Comparison of ENCODE assay signal across 12 cellular contexts in the genomic region with DNA sequence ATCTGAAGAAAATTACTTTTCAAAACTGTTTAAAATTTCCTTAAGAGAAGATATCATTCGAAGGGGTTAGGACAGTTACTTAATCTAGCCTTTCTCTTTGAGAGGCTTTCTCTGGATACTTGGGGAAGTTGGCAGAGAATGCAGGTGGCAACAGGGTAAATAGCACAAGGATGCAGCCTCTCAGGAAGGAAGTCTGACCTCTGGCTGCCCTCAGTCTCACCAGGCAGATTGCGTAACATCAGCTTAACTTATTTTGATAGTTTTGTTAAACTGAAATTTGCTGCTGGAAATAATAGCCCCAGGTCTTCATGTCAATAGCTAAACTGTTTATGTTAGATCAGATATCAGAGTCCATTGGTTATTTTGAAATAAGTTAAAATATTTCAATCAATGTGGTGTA. TPM values are rescaled to one million over a fixed set of nuclear protein-coding genes. Genes with fewer than 3 reads are reported as not detected.
DNase-seq lines count a peak whose midpoint lies in the region; ATAC-seq and TF ChIP-seq lines count a peak whose summit lies in the region.
"Had no signal": no experiment of that assay in that cellular context is flagged by ENCODE, and none has a peak within 500 bp of the region (broad histone marks: within the 10 kb centered on the region; RNA-seq: fewer than 3 reads in every experiment).

No MANE protein-coding gene starts in this region.

- H3K27me3 ChIP-seq in PC-9 (ENCODE audit: insufficient read depth, low read depth) (no peaks in the 10 kb centered on the region), gastrocnemius medialis (no peaks in the 10 kb centered on the region), H9 (ENCODE audit: insufficient read depth, low read length) (no peaks in the 10 kb centered on the region)

- no peaks in the 10 kb centered on the region for H3K23me2 ChIP-seq in H9 (ENCODE audit: insufficient read length, low read depth, low read length, poor library complexity, severe bottlenecking)

- 0 out of 2 replicates have a peak, but pooled peaks cover 5% of the 10 kb centered on the region for H3F3A ChIP-seq in PC-9 (ENCODE audit: insufficient read depth, low read depth)

- H2BK12ac ChIP-seq in H9 (ENCODE audit: insufficient read length, low read depth, low read length), result no peak overlapping the region

- H3K4me3 Mint-ChIP-seq in H9, result no peak overlapping the region
- H3K4me3 Mint-ChIP-seq in T-cell, result no peak overlapping the region

- H3K4me2 ChIP-seq in PC-9, result peak overlapping the region; percentile 11; the same call in 1 of the 2 replicates
- no peak overlapping the region for H3K4me2 ChIP-seq in H9 (ENCODE audit: insufficient read depth, insufficient read length, low read length)

- H3K4ac ChIP-seq in H9 (ENCODE audit: low read depth, low read length), result no peak overlapping the region

- H2AFZ ChIP-seq in PC-9 (no peak overlapping the region), H9 (ENCODE audit: low read length) (no peak overlapping the region)

- no peak overlapping the region for H3K18ac ChIP-seq in H9 (ENCODE audit: insufficient read length, low read depth, low read length)

- H3K9me3 Mint-ChIP-seq in H9 (peaks cover 16 to 22% of the 10 kb centered on the region in 2 experiments), T-cell (peaks cover 7 to 21% (median 16%) of the 10 kb centered on the region in 3 donors)

- TF ChIP-seq POLR2A in gastrocnemius medialis (IDR thresholded peaks at IDR 0.05), result no peak

- H3K79me2 ChIP-seq in PC-9 (ENCODE audit: low read depth) (no peaks in the 10 kb centered on the region), H9 (ENCODE audit: insufficient read depth, low read length) (no peaks in the 10 kb centered on the region)

- H4K8ac ChIP-seq in H9 (replicated peaks; ENCODE audit: insufficient read length, low read depth, low read length), result no peak overlapping the region

- no peak overlapping the region for H3T11ph ChIP-seq in H9 (ENCODE audit: low read length)

- WGBS in H9 (ENCODE audit: extremely low coverage, insufficient read length, low lambda C conversion rate), result no CpG with 5 or more reads among the region's 2 CpGs

- H2BK5ac ChIP-seq in H9 (ENCODE audit: insufficient read length, low read length), result no peak overlapping the region

- H2BK15ac ChIP-seq in H9 (ENCODE audit: low read depth, low read length), result no peak overlapping the region

- H3K27me3 Mint-ChIP-seq in H9 (ENCODE audit: low read depth) (no peaks in the 10 kb centered on the region), T-cell (peaks cover 5 to 9% of the 10 kb centered on the region in 2 donors)

- no peak overlapping the region for H3K23ac ChIP-seq in H9 (ENCODE audit: insufficient read length, low read depth, low read length)

- no peaks in the 10 kb centered on the region for H3K79me1 ChIP-seq in H9 (ENCODE audit: insufficient read depth, low read depth, low read length, poor library complexity, severe bottlenecking)

- ATAC-seq in HG03354 (IDR thresholded peaks at IDR 0.05; ENCODE audit: poor library complexity, severe bottlenecking, unreplicated experiment) (peak; percentile 65), gastrocnemius medialis (no peak), GM21526 (IDR thresholded peaks at IDR 0.05; ENCODE audit: low FRiP score, unreplicated experiment) (no peak), T-cell (replicated peaks in 1 of 4) (no peak)

- POLR2A ChIA-PET in PC-9 (lab: Charles Lee; ENCODE audit: unreplicated experiment), result no interaction called here
- POLR2A ChIA-PET in T-cell (lab: Charles Lee), result no interaction called here

- no peak overlapping the region for H2AK5ac ChIP-seq in H9 (ENCODE audit: insufficient read length, low read length)

- H3K4me1 ChIP-seq in PC-9 (replicated peaks; ENCODE audit: insufficient read depth), result peaks cover 11% of the 10 kb centered on the region
- peaks cover 3% of the 10 kb centered on the region in 2 donors for H3K4me1 ChIP-seq in gastrocnemius medialis
- H3K4me1 ChIP-seq in H9 (ENCODE audit: insufficient read depth, low read length), result no peaks in the 10 kb centered on the region

- peaks cover 8 to 15% (median 13%) of the 10 kb centered on the region in 3 experiments; a peak in 6 of 7 replicates for H3K36me3 Mint-ChIP-seq in H9 (ENCODE audit: insufficient read depth in 1 of 3, low read depth in 3 of 3)
- no peaks in the 10 kb centered on the region for H3K36me3 Mint-ChIP-seq in T-cell

- CTCF ChIA-PET in PC-9 (lab: Charles Lee) (no interaction called here), T-cell (lab: Charles Lee) (no interaction called here)

- H3K9ac ChIP-seq in H9 (ENCODE audit: extremely low read depth, insufficient read length, low read length), result no peak overlapping the region

- no peaks in the 10 kb centered on the region for H3K4me1 Mint-ChIP-seq in H9
- no peaks in the 10 kb centered on the region for H3K4me1 Mint-ChIP-seq in T-cell

- H3K27ac Mint-ChIP-seq in H9 (no peak overlapping the region), T-cell (no peak overlapping the region)
- H3K27ac Mint-ChIP-seq: activated T-helper 2 cell treated with anti-CD3 and anti-CD28 coated beads, Interferon-gamma antibody, Interleukin-2, Interleukin-4, amounts not matched to agents 10 μg/mL and 5 μg/mL and 100 μg/mL, durations not matched to agents 14 hours and 24 hours and 36 hours had no signal

- in situ Hi-C loops in gastrocnemius medialis (cut with MboI; ENCODE audit: low sequenced_read_pairs in 4 of 4), result loop anchor here in 1 of 4 donors (10.0 kb wide), 1 partner anchor 159 kb away; no protein-coding TSS in a partner anchor

- H4K5ac ChIP-seq in H9 (ENCODE audit: insufficient read length, low read depth, low read length), result no peak overlapping the region

- no peak overlapping the region for H2BK20ac ChIP-seq in H9 (ENCODE audit: low read depth, low read length, poor library complexity, severe bottlenecking)

- no peak overlapping the region for H3K14ac ChIP-seq in H9 (ENCODE audit: insufficient read depth, low read length)

- H4K20me1 ChIP-seq in PC-9 (ENCODE audit: insufficient read depth) (no peaks in the 10 kb centered on the region), H9 (ENCODE audit: control insufficient read depth, insufficient read depth, insufficient read length) (no peaks in the 10 kb centered on the region)

- no peaks in the 10 kb centered on the region for H3K9me2 ChIP-seq in PC-9 (ENCODE audit: insufficient read depth)

- intact Hi-C loops in PC-9 (cut with micrococcal nuclease; ENCODE audit: unreplicated experiment) (no loop called here), gastrocnemius medialis (cut with DNase I; ENCODE audit: low total_unique reads) (no loop called here)

- DNase-seq in PC-9 (peak in 1 of 2 experiments; percentile 76), fibroblast of the aortic adventitia (ENCODE audit: low read depth) (peak; percentile 47), gastrocnemius medialis (peak; percentile 16 to 18), NCI-H2029 (lab: John Stamatoyannopoulos, UW) (no peak), H9 (no peak), T-cell (no peak)
- DNase-seq: NCI-H524 treated with DMSO at 0.1 percent for 48 hours had no signal

- no peak overlapping the region for H4K91ac ChIP-seq in H9 (ENCODE audit: insufficient read length, low read depth, low read length)

- no peaks in the 10 kb centered on the region for H3K36me3 ChIP-seq in PC-9 (ENCODE audit: low read depth)
- H3K36me3 ChIP-seq in gastrocnemius medialis, result peaks cover 0 to 2% of the 10 kb centered on the region in 2 donors

- no peak overlapping the region for H3K4me3 ChIP-seq in PC-9
- H3K4me3 ChIP-seq in fibroblast of the aortic adventitia (ENCODE audit: low read depth, low read length), result no peak overlapping the region
- H3K4me3 ChIP-seq in gastrocnemius medialis, result no peak overlapping the region
- H3K4me3 ChIP-seq: coronary artery had no signal

- BruUV-seq in PC-9 (replicated peaks; lab: Mats Ljungman, UMichigan), result no TSS peak

- no peak overlapping the region for H2BK120ac ChIP-seq in H9 (ENCODE audit: low read depth, low read length, poor library complexity, severe bottlenecking)

- H3K9me3 ChIP-seq in PC-9 (ENCODE audit: insufficient read depth, low read depth) (0 out of 2 replicates have a peak, but pooled peaks cover 5% of the 10 kb centered on the region), gastrocnemius medialis (no peaks in the 10 kb centered on the region), H9 (ENCODE audit: control insufficient read depth, low read depth, low read length) (peaks cover 5% of the 10 kb centered on the region)

- no peak overlapping the region for H3K56ac ChIP-seq in H9 (ENCODE audit: insufficient read length, low read depth, low read length)

- TF ChIP-seq CTCF in PC-9 (conservative IDR thresholded peaks at IDR 0.05), result no peak
- no peak for TF ChIP-seq CTCF in fibroblast of the aortic adventitia (IDR thresholded peaks at IDR 0.05; ENCODE audit: insufficient read depth, low read length)
- TF ChIP-seq CTCF in gastrocnemius medialis (IDR thresholded peaks at IDR 0.05 in 4 of 5, conservative IDR thresholded peaks at IDR 0.05 in 1 of 5), result no peak
- TF ChIP-seq CTCF in H9 (conservative IDR thresholded peaks at IDR 0.05), result no peak

- H3K27ac ChIP-seq in PC-9 (no peak overlapping the region), gastrocnemius medialis (no peak overlapping the region), H9 (ENCODE audit: insufficient read length, low read depth, low read length) (no peak overlapping the region)
- H3K27ac ChIP-seq: coronary artery had no signal

RNA-seq across cellular contexts. Expression of a gene that starts 20.4 kb away (rescaled TPM):
- not detected in 2 replicates for total RNA-seq in PC-9 (2021)
- total RNA-seq in fibroblast of the aortic adventitia (ENCODE audit: low replicate concordance), result not detected in 2 replicates
- not detected for total RNA-seq in gastrocnemius medialis
- 0.22 TPM in 1 of 2 replicates, not detected in the other for total RNA-seq in H9 (2021)
- under 1 TPM in 1 of 5 donors, not detected in 4; 0.58 TPM for total RNA-seq in T-cell
- total RNA-seq: activated T-helper 2 cell treated with anti-CD3 and anti-CD28 coated beads, Interferon-gamma antibody, Interleukin-2, Interleukin-4, amounts not matched to agents 10 μg/mL and 5 μg/mL and 100 μg/mL, durations not matched to agents 14 hours and 24 hours and 36 hours; osteoblast had no signal

Comparison
In these comparisons a context has a peak if more than half of its experiments do, and no peak if none do; other contexts are left out.
1. DNase-seq: peak in fibroblast of the aortic adventitia (single experiment) and gastrocnemius medialis (2 of 2); none in NCI-H2029 (single experiment), H9 (single experiment) and T-cell (0 of 34).